21 cellular contexts compared by ENCODE assay signal in the genomic region with DNA sequence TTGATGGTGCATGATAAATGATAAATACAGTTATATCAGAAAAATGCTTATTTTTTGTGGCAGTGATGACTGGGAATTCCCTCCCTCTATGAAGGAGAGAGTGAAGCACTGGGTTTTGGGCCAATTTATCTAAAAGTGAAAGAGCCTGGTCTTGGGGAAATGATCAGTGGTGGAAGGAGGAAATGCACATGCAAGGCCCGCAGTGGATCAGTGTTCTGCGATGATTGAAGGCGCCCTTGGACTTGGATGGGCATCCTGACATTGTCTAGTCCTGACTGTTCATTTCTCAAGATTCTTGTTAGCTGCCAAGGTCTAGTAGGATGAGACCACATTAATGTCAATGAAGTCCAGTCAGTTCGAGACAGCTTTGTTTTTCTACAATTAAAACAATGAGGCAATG.
"Had no signal": no experiment of that assay in that cellular context is flagged by ENCODE, and none has a peak within 500 bp of the region (broad histone marks: within the 10 kb centered on the region; RNA-seq: fewer than 3 reads in every experiment).

No MANE protein-coding gene starts in this region.

- H3K27me3 ChIP-seq: brain microvascular endothelial cell, SJCRH30 had no signal

- H3K27ac ChIP-seq: brain microvascular endothelial cell, SJCRH30 had no signal

- DNase-seq: activated CD4-positive, alpha-beta T cell treated with anti-CD3 and anti-CD28 coated beads, Interleukin-2, amount 10 ng/mL, durations not matched to agents 24 days and 14 days; activated CD4-positive, alpha-beta T cell treated with anti-CD3 and anti-CD28 coated beads, Interleukin-2, amount 50 U/mL, for 4 hours; activated CD8-positive, alpha-beta T cell treated with anti-CD3 and anti-CD28 coated beads for 36 hours; activated effector memory CD4-positive, alpha-beta T cell treated with anti-CD3 and anti-CD28 coated beads, Interleukin-2, amount 50 U/mL, for 16 hours; activated naive CD4-positive, alpha-beta T cell; activated naive CD4-positive, alpha-beta T cell treated with anti-CD3 and anti-CD28 coated beads, Interleukin-2, amount 50 U/mL, for 16 hours; activated naive CD8-positive, alpha-beta T cell treated with anti-CD3 and anti-CD28 coated beads for 36 hours; activated T-cell treated with anti-CD3 and anti-CD28 coated beads, Interleukin-2, amount 50 U/mL, for 1 hour; activated T-cell treated with anti-CD3 and anti-CD28 coated beads, Interleukin-2, amount 50 U/mL, for 72 hours; aorta; brain microvascular endothelial cell; central memory CD4-positive, alpha-beta T cell; NCI-H187; NCI-H2107; NCI-H446 treated with DMSO at 0.1 percent for 48 hours; SK-N-SH had no signal

- H3K9ac ChIP-seq: SK-N-SH had no signal

- H3K4me2 ChIP-seq: SK-N-SH had no signal

- H3K4me3 Mint-ChIP-seq: activated CD4-positive, alpha-beta T cell treated with anti-CD3 and anti-CD28 coated beads, Interleukin-2, amount 10 ng/mL, durations not matched to agents 24 days and 14 days; activated CD8-positive, alpha-beta T cell treated with anti-CD3 and anti-CD28 coated beads for 36 hours; activated naive CD8-positive, alpha-beta T cell treated with anti-CD3 and anti-CD28 coated beads for 36 hours; activated T-cell treated with anti-CD3 and anti-CD28 coated beads, Interleukin-2, amount 50 U/mL, for 72 hours; activated T-helper 17 cell treated with anti-CD3 and anti-CD28 coated beads, Interleukin-2, amount 50 U/mL, for 72 hours; T-helper 1 cell treated with Interleukin-12 subunit alpha and Interleukin-12 subunit beta and Interleukin-4 antibody, amounts not matched to agents 30 μg/mL and 1 μg/mL, for 36 hours; T-helper 2 cell treated with Interferon-gamma antibody and Interleukin-4, amounts not matched to agents 5 μg/mL and 100 μg/mL, for 36 hours had no signal

- ATAC-seq: activated CD8-positive, alpha-beta T cell treated with anti-CD3 and anti-CD28 coated beads for 36 hours; activated T-cell treated with anti-CD3 and anti-CD28 coated beads, Interleukin-2, amount 50 U/mL, for 72 hours; activated T-helper 17 cell treated with anti-CD3 and anti-CD28 coated beads, Interleukin-2, amount 50 U/mL, for 72 hours; K562 had no signal

- H3K4me1 ChIP-seq: SJCRH30 had no signal

- H3K9me3 Mint-ChIP-seq: activated CD4-positive, alpha-beta T cell treated with anti-CD3 and anti-CD28 coated beads, Interleukin-2, amount 10 ng/mL, durations not matched to agents 24 days and 14 days; activated CD8-positive, alpha-beta T cell treated with anti-CD3 and anti-CD28 coated beads for 36 hours; activated naive CD8-positive, alpha-beta T cell treated with anti-CD3 and anti-CD28 coated beads for 36 hours; T-helper 1 cell treated with Interleukin-12 subunit alpha and Interleukin-12 subunit beta and Interleukin-4 antibody, amounts not matched to agents 30 μg/mL and 1 μg/mL, for 36 hours; T-helper 2 cell treated with Interferon-gamma antibody and Interleukin-4, amounts not matched to agents 5 μg/mL and 100 μg/mL, for 36 hours had no signal

- H3K36me3 ChIP-seq: brain microvascular endothelial cell, SJCRH30 had no signal

- H3K27me3 Mint-ChIP-seq: activated CD4-positive, alpha-beta T cell treated with anti-CD3 and anti-CD28 coated beads, Interleukin-2, amount 10 ng/mL, durations not matched to agents 24 days and 14 days; activated CD8-positive, alpha-beta T cell treated with anti-CD3 and anti-CD28 coated beads for 36 hours; activated T-helper 17 cell treated with anti-CD3 and anti-CD28 coated beads, Interleukin-2, amount 50 U/mL, for 72 hours had no signal

- H3K4me3 ChIP-seq: K562, SJCRH30 had no signal

- H3K4me1 Mint-ChIP-seq: activated CD4-positive, alpha-beta T cell treated with anti-CD3 and anti-CD28 coated beads, Interleukin-2, amount 10 ng/mL, durations not matched to agents 24 days and 14 days; activated naive CD8-positive, alpha-beta T cell treated with anti-CD3 and anti-CD28 coated beads for 36 hours; activated T-helper 17 cell treated with anti-CD3 and anti-CD28 coated beads, Interleukin-2, amount 50 U/mL, for 72 hours had no signal

- H3K27ac Mint-ChIP-seq: activated CD4-positive, alpha-beta T cell treated with anti-CD3 and anti-CD28 coated beads, Interleukin-2, amount 10 ng/mL, durations not matched to agents 24 days and 14 days; activated CD8-positive, alpha-beta T cell treated with anti-CD3 and anti-CD28 coated beads for 36 hours; activated naive CD8-positive, alpha-beta T cell treated with anti-CD3 and anti-CD28 coated beads for 36 hours; activated T-cell treated with anti-CD3 and anti-CD28 coated beads, Interleukin-2, amount 50 U/mL, for 72 hours; activated T-helper 17 cell treated with anti-CD3 and anti-CD28 coated beads, Interleukin-2, amount 50 U/mL, for 72 hours; T-helper 1 cell treated with Interleukin-12 subunit alpha and Interleukin-12 subunit beta and Interleukin-4 antibody, amounts not matched to agents 30 μg/mL and 1 μg/mL, for 36 hours; T-helper 2 cell treated with Interferon-gamma antibody and Interleukin-4, amounts not matched to agents 5 μg/mL and 100 μg/mL, for 36 hours had no signal

- H3K9me3 ChIP-seq: SJCRH30, SK-N-SH had no signal

- H3K36me3 Mint-ChIP-seq: activated naive CD8-positive, alpha-beta T cell treated with anti-CD3 and anti-CD28 coated beads for 36 hours had no signal
